ENCODE assay signal across 17 cellular contexts in the genomic region with DNA sequence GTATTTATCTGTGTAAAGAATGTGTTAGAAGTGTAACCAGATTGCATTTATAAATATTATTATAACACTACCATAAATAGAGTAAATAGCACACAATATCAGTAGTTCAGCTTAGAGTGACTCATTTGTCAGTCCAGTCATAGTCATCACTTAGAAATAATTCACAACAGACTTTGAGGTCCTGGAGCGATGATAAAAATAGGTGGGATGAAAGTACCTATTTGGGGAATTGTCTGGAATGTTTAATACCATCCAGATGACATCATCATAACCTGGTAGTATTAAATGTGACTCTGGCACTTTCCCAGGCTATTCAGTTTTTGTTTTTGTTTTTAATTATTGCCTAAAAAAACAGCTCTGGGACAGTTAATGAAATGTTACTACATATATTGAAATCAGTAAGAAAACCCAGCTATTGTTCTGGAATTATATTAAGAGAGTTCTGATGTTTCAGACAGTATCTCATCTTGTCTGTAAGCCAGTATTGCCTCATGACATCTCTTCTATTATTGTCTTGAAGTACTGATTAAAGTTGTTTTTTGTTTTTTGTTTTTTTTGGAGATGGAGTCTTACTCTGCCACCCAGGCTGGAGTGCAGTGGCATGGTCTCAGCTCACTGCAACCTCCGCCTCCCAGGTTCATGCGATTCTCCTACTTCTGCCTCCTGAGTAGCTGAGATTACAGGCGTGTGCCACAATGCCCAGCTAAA.
A peak's percentile ranks its signal among the peaks of the same experiment; 100 is the strongest.
DNase-seq lines count a peak whose midpoint lies in the region; ATAC-seq, FAIRE-seq and TF ChIP-seq lines count a peak whose summit lies in the region.
"Had no signal": no experiment of that assay in that cellular context is flagged by ENCODE, and none has a peak within 500 bp of the region (broad histone marks: within the 10 kb centered on the region; RNA-seq: fewer than 3 reads in every experiment).

No MANE protein-coding gene starts in this region.

- RAD21 ChIA-PET in GM12878 (lab: Charles Lee; ENCODE audit: unreplicated experiment), result interaction anchor here (1.0 to 2.0 kb wide), 2 partner anchors 67 to 73 kb away, joined by 3 to 6 read pairs; no protein-coding TSS in a partner anchor

- 80% methylated on average over 4 of the region's 4 CpGs for WGBS in A549 (ENCODE audit: missing lambda C conversion rate)
- 100% methylated on average over 4 of the region's 4 CpGs for WGBS in GM12878 (ENCODE audit: insufficient coverage, insufficient replicate concordance, low lambda C conversion rate, missing lambda C conversion rate)

- H3K79me2 ChIP-seq in GM12878 (ENCODE audit: control insufficient read depth, insufficient read depth, low read length), result no peaks in the 10 kb centered on the region

- H3K27me3 ChIP-seq in GM12878 (replicated peaks in 1 of 2; ENCODE audit: control insufficient read depth in 2 of 2, insufficient read depth in 2 of 2, low read length in 1 of 2), result no peaks in the 10 kb centered on the region
- H3K27me3 ChIP-seq: hepatocyte, ovary had no signal

- peak overlapping the region; percentile 13; the same call in 1 of the 3 replicates for H3K4me2 ChIP-seq in A549
- no peak overlapping the region for H3K4me2 ChIP-seq in GM12878 (ENCODE audit: control insufficient read depth, insufficient read depth)
- H3K4me2 ChIP-seq: GM23338, hepatocyte had no signal

- TF ChIP-seq POLR2A in A549 (IDR thresholded peaks at IDR 0.05; ENCODE audit: low read length), result no peak
- TF ChIP-seq POLR2A in GM12878 (IDR thresholded peaks at IDR 0.05; ENCODE audit: low read depth, low read length), result no peak

- ATAC-seq in A549, result peak; percentile 47 to 51; a peak in 2 of 6 replicates
- no peak for ATAC-seq in GM12878
- ATAC-seq: activated CD4-positive, CD25-positive, alpha-beta regulatory T cell treated with anti-CD3 and anti-CD28 coated beads, Interleukin-2, amount 50 U/mL, for 24 hours; activated naive CD8-positive, alpha-beta T cell treated with anti-CD3 and anti-CD28 coated beads, Interleukin-2, amount 50 U/mL, for 24 hours; GM23338 had no signal

- CTCF ChIA-PET in A549 (lab: Yijun Ruan, JAX), result interaction anchor here (0.6 to 1.2 kb wide), 2 partner anchors 13 to 73 kb away, joined by 3 read pairs; no protein-coding TSS in a partner anchor
- CTCF ChIA-PET in GM12878 (lab: Yijun Ruan, JAX), result interaction anchor here (0.7 to 0.9 kb wide), 3 partner anchors 20 to 92 kb away, joined by 3 read pairs; no protein-coding TSS in a partner anchor

- TF ChIP-seq RAD21 in A549 (conservative IDR thresholded peaks at IDR 0.05 in 1 of 2, IDR thresholded peaks at IDR 0.05 in 1 of 2), result no peak
- no peak for TF ChIP-seq RAD21 in GM12878 (IDR thresholded peaks at IDR 0.05; ENCODE audit: insufficient read depth, low read depth, low read length)

- intact Hi-C loops in GM12878 (cut with micrococcal nuclease; ENCODE audit: unreplicated experiment), result no loop called here

- no peak overlapping the region for H3K4me3 ChIP-seq in A549
- no peak overlapping the region for H3K4me3 ChIP-seq in GM12878
- H3K4me3 ChIP-seq: GM23338, hepatocyte, ovary had no signal

- FAIRE-seq in A549 (lab: Jason Lieb, UNC), result no peak
- FAIRE-seq in GM12878 (lab: Jason Lieb, UNC), result no peak

- H3K9me3 ChIP-seq in A549, result no peaks in the 10 kb centered on the region
- no peaks in the 10 kb centered on the region for H3K9me3 ChIP-seq in GM12878 (replicated peaks; ENCODE audit: control insufficient read depth, insufficient read depth, low read length)
- H3K9me3 ChIP-seq: ovary had no signal

- no peaks in the 10 kb centered on the region; a peak in 1 of 4 replicates for H3K36me3 ChIP-seq in GM12878 (ENCODE audit: control insufficient read depth in 2 of 2, insufficient read depth in 2 of 2, low read length in 1 of 2)
- H3K36me3 ChIP-seq: ovary had no signal

- H3K9ac ChIP-seq in GM12878 (ENCODE audit: control insufficient read depth, insufficient read depth, low read length), result no peak overlapping the region

- H2AFZ ChIP-seq in GM12878 (ENCODE audit: control insufficient read depth, low read depth, low read length), result no peak overlapping the region
- H2AFZ ChIP-seq: GM23338, hepatocyte had no signal

- TF ChIP-seq CTCF in A549 (IDR thresholded peaks at IDR 0.05), result no peak
- no peak for TF ChIP-seq CTCF in GM12878 (IDR thresholded peaks at IDR 0.05 in 2 of 3, conservative IDR thresholded peaks at IDR 0.05 in 1 of 3; ENCODE audit: control insufficient read depth in 2 of 3, extremely low read depth in 1 of 3, insufficient read depth in 1 of 3, low read depth in 3 of 3, low read length in 3 of 3)
- no peak for TF ChIP-seq CTCF in GM10266 (IDR thresholded peaks at IDR 0.05; ENCODE audit: control insufficient read depth, insufficient read depth, low read depth, missing control alignments)

- POLR2A ChIA-PET in A549 (lab: Yijun Ruan, JAX) (no interaction called here), GM12878 (lab: Charles Lee) (no interaction called here)

- H3K27ac ChIP-seq in A549 (no peak overlapping the region), GM12878 (ENCODE audit: control insufficient read depth, insufficient read depth) (no peak overlapping the region)
- H3K27ac ChIP-seq: hepatocyte, ovary had no signal

- H3K4me1 ChIP-seq in A549 (peaks cover 12% of the 10 kb centered on the region), GM12878 (ENCODE audit: control insufficient read depth, insufficient read depth, low read length) (no peaks in the 10 kb centered on the region)

- SMC1A ChIA-PET in GM12878 (lab: Charles Lee; ENCODE audit: uncharacterized antibody, unreplicated experiment), result interaction anchor here (1.0 to 4.4 kb wide), 3 partner anchors 10 to 85 kb away, joined by 4 to 25 read pairs (median 4); no protein-coding TSS in a partner anchor

- DNase-seq in A549 (ENCODE audit: low read depth in 1 of 2, low spot score in 1 of 2) (no peak), HS-5 (ENCODE audit: low read depth) (peak; percentile 40), GM12878 (ENCODE audit: low read depth, low spot score) (no peak), iris pigment epithelial cell (ENCODE audit: low read depth) (peak; percentile 46), GM10266 (ENCODE audit: extremely low spot score) (no peak), SW 1271 (lab: John Stamatoyannopoulos, UW) (no peak), occipital lobe (lab: John Stamatoyannopoulos, UW) (no peak), NCI-H345 treated with DMSO at 0.1 percent for 48 hours (lab: John Stamatoyannopoulos, UW; ENCODE audit: unreplicated experiment) (no peak)
- DNase-seq: activated naive CD8-positive, alpha-beta T cell treated with anti-CD3 and anti-CD28 coated beads, Interleukin-2, amount 50 U/mL, for 24 hours; DMS153; effector CD4-positive, alpha-beta T cell; NCI-H187; NCI-H748 treated with DMSO at 0.1 percent for 48 hours; ovary had no signal

- in situ Hi-C loops in GM12878 (cut with MboI), result no loop called here

- TF ChIP-seq EP300 in A549 (IDR thresholded peaks at IDR 0.05), result no peak
- TF ChIP-seq EP300 in GM12878 (IDR thresholded peaks at IDR 0.05; ENCODE audit: borderline replicate concordance in 1 of 2, control insufficient read depth in 1 of 2, low read depth in 2 of 2, low read length in 2 of 2), result no peak

- no TSS peak for BruUV-seq in GM12878 (replicated peaks; lab: Mats Ljungman, UMichigan)

- H4K20me1 ChIP-seq in GM12878 (ENCODE audit: control insufficient read depth, insufficient read depth), result no peaks in the 10 kb centered on the region

TF ChIP-seq in A549, 52 proteins besides CTCF, POLR2A, EP300 and RAD21:
- no peak for TF ChIP-seq HEYL (CRISPR knock-in tag; IDR thresholded peaks at IDR 0.05)
- no peak for TF ChIP-seq FOSL2 (IDR thresholded peaks at IDR 0.05)
- peak; percentile 69 for TF ChIP-seq FOSL2 (CRISPR knock-in tag; IDR thresholded peaks at IDR 0.05)
- TF ChIP-seq JUNB (IDR thresholded peaks at IDR 0.05), result peak; percentile 50

TF ChIP-seq in GM12878, 131 proteins besides CTCF, POLR2A, EP300 and RAD21:
- no peak for TF ChIP-seq NR2F1 (conservative IDR thresholded peaks at IDR 0.05)
- peak; percentile 22; the same call in 1 of the 2 replicates for TF ChIP-seq ATF7 (IDR thresholded peaks at IDR 0.05; ENCODE audit: low read depth)
- TF ChIP-seq, protein P1, sequence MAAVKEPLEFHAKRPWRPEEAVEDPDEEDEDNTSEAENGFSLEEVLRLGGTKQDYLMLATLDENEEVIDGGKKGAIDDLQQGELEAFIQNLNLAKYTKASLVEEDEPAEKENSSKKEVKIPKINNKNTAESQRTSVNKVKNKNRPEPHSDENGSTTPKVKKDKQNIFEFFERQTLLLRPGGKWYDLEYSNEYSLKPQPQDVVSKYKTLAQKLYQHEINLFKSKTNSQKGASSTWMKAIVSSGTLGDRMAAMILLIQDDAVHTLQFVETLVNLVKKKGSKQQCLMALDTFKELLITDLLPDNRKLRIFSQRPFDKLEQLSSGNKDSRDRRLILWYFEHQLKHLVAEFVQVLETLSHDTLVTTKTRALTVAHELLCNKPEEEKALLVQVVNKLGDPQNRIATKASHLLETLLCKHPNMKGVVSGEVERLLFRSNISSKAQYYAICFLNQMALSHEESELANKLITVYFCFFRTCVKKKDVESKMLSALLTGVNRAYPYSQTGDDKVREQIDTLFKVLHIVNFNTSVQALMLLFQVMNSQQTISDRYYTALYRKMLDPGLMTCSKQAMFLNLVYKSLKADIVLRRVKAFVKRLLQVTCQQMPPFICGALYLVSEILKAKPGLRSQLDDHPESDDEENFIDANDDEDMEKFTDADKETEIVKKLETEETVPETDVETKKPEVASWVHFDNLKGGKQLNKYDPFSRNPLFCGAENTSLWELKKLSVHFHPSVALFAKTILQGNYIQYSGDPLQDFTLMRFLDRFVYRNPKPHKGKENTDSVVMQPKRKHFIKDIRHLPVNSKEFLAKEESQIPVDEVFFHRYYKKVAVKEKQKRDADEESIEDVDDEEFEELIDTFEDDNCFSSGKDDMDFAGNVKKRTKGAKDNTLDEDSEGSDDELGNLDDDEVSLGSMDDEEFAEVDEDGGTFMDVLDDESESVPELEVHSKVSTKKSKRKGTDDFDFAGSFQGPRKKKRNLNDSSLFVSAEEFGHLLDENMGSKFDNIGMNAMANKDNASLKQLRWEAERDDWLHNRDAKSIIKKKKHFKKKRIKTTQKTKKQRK (IDR thresholded peaks at IDR 0.05; ENCODE audit: low read depth, low read length), result no peak

Comparison
In these comparisons a context has a peak if more than half of its experiments do, and no peak if none do; other contexts are left out.
1. DNase-seq: peak in HS-5 (single experiment) and iris pigment epithelial cell (single experiment); none in A549 (0 of 2), GM12878 (single experiment), GM10266 (single experiment), SW 1271 (0 of 2), occipital lobe (single experiment) and NCI-H345 treated with DMSO at 0.1 percent for 48 hours (single experiment).